ENCODE assay signal across 8 cellular contexts in genomic region chr7:20238754-20239324, GRCh38. TPM values are rescaled to one million over a fixed set of nuclear protein-coding genes. Genes with fewer than 3 reads are reported as not detected.
A peak's percentile ranks its signal among the peaks of the same experiment; 100 is the strongest.
DNase-seq lines count a peak whose midpoint lies in the region; ATAC-seq and TF ChIP-seq lines count a peak whose summit lies in the region.

No MANE protein-coding gene starts in this region.

- H2AFZ ChIP-seq in PC-3 (ENCODE audit: low read length), result no peak overlapping the region

- H4K20me1 ChIP-seq in PC-3 (ENCODE audit: low read length), result no peaks in the 10 kb centered on the region

- H3K9me2 ChIP-seq in PC-3 (replicated peaks; ENCODE audit: low read length), result no peaks in the 10 kb centered on the region

- BruUV-seq in PC-3 (replicated peaks; lab: Mats Ljungman, UMichigan), result no TSS peak

- TF ChIP-seq CTCF in GM12864 (IDR thresholded peaks at IDR 0.05; ENCODE audit: low read depth, low read length, missing control alignments) (no peak), GM20000 (IDR thresholded peaks at IDR 0.05; ENCODE audit: extremely low read depth, missing control alignments) (no peak), PC-3 (conservative IDR thresholded peaks at IDR 0.05; ENCODE audit: low read depth, low read length) (no peak), coronary artery (IDR thresholded peaks at IDR 0.05) (no peak), omental fat pad (IDR thresholded peaks at IDR 0.05) (no peak)

- H3K27ac ChIP-seq in PC-3 (ENCODE audit: low read length), result no peak overlapping the region
- H3K27ac ChIP-seq in coronary artery, result no peak overlapping the region

- H3K4me3 Mint-ChIP-seq in dendritic cell treated with granulocyte-macrophage colony-stimulating factor and Interleukin-4, amounts not matched to agents 40 ng/mL and 50 ng/mL, for 4 days, result no peak overlapping the region

- DNase-seq in GM12864 (ENCODE audit: low read depth) (peak; percentile 94), GM20000 (ENCODE audit: low spot score) (peak; percentile 39), PC-3 (no peak), coronary artery (ENCODE audit: low spot score) (no peak), omental fat pad (ENCODE audit: low spot score) (no peak), NCI-H2107 treated with DMSO at 0.1 percent for 48 hours (lab: John Stamatoyannopoulos, UW; ENCODE audit: unreplicated experiment) (no peak)

- no peaks in the 10 kb centered on the region for H3K27me3 ChIP-seq in PC-3 (ENCODE audit: low read length)

- H3K9me3 Mint-ChIP-seq in dendritic cell treated with granulocyte-macrophage colony-stimulating factor and Interleukin-4, amounts not matched to agents 40 ng/mL and 50 ng/mL, for 4 days, result no peaks in the 10 kb centered on the region

- H3F3A ChIP-seq in PC-3 (ENCODE audit: low read length, unreplicated experiment), result no peaks in the 10 kb centered on the region

- no peak overlapping the region for H3K9ac ChIP-seq in PC-3 (ENCODE audit: low read length)

- intact Hi-C loops in dendritic cell treated with granulocyte-macrophage colony-stimulating factor and Interleukin-4, amounts not matched to agents 40 ng/mL and 50 ng/mL, for 4 days (cut with micrococcal nuclease), result loop anchor here (1.0 kb wide), 1 partner anchor 20 kb away; no protein-coding TSS in a partner anchor
- intact Hi-C loops in PC-3 (cut with micrococcal nuclease), result no loop called here

- H3K4me2 ChIP-seq in PC-3 (ENCODE audit: low read length), result no peak overlapping the region

- ATAC-seq in HG03439 (IDR thresholded peaks at IDR 0.05; ENCODE audit: unreplicated experiment) (peak; percentile 88), PC-3 (no peak), omental fat pad (ENCODE audit: low FRiP score) (no peak)

- H3K27me3 Mint-ChIP-seq in dendritic cell treated with granulocyte-macrophage colony-stimulating factor and Interleukin-4, amounts not matched to agents 40 ng/mL and 50 ng/mL, for 4 days, result peaks cover 4% of the 10 kb centered on the region

- H3K4me3 ChIP-seq in GM12864 (ENCODE audit: low read depth, low read length) (peak overlapping the region; percentile 17; the same call in 1 of the 2 replicates), PC-3 (ENCODE audit: low read length) (no peak overlapping the region), coronary artery (no peak overlapping the region)

- CTCF ChIA-PET in PC-3 (lab: Charles Lee), result no interaction called here

- no peaks in the 10 kb centered on the region for H3K36me3 ChIP-seq in PC-3 (ENCODE audit: low read depth, low read length)

- no peaks in the 10 kb centered on the region for H3K36me3 Mint-ChIP-seq in dendritic cell treated with granulocyte-macrophage colony-stimulating factor and Interleukin-4, amounts not matched to agents 40 ng/mL and 50 ng/mL, for 4 days (ENCODE audit: low read depth)

- H3K4me1 Mint-ChIP-seq in dendritic cell treated with granulocyte-macrophage colony-stimulating factor and Interleukin-4, amounts not matched to agents 40 ng/mL and 50 ng/mL, for 4 days (ENCODE audit: low read depth), result peaks cover 28% of the 10 kb centered on the region

- POLR2A ChIA-PET in PC-3 (lab: Charles Lee; ENCODE audit: unreplicated experiment), result no interaction called here

- H3K27ac Mint-ChIP-seq in dendritic cell treated with granulocyte-macrophage colony-stimulating factor and Interleukin-4, amounts not matched to agents 40 ng/mL and 50 ng/mL, for 4 days, result peak overlapping the region; percentile 68

- H3K9me3 ChIP-seq in PC-3 (ENCODE audit: low read length), result no peaks in the 10 kb centered on the region

- H3K79me2 ChIP-seq in PC-3 (ENCODE audit: low read length), result no peaks in the 10 kb centered on the region

- peaks cover 43% of the 10 kb centered on the region for H3K4me1 ChIP-seq in PC-3 (ENCODE audit: insufficient read depth, low read length)

RNA-seq across cellular contexts. Expression of gene MACC1, which starts 21.7 kb away (rescaled TPM):
- total RNA-seq in PC-3 (2014; rRNA removed) (7.9 and 12.0 TPM in 2 replicates), omental fat pad (1 to 10 TPM in 3 of 4 donors, under 1 TPM in 1; 0.46 to 5.8 (median 3.2) TPM)

Comparison
In these comparisons a context has a peak if more than half of its experiments do, and no peak if none do; other contexts are left out.
1. DNase-seq: peak in GM12864 (single experiment) and GM20000 (single experiment); none in PC-3 (single experiment), coronary artery (single experiment), omental fat pad (single experiment) and NCI-H2107 treated with DMSO at 0.1 percent for 48 hours (single experiment).